10 cellular contexts compared by ENCODE assay signal in genomic region chr1:230186874-230187273, GRCh38.
DNase-seq lines count a peak whose midpoint lies in the region; ATAC-seq and TF ChIP-seq lines count a peak whose summit lies in the region.
"Had no signal": no experiment of that assay in that cellular context is flagged by ENCODE, and none has a peak within 500 bp of the region (broad histone marks: within the 10 kb centered on the region; RNA-seq: fewer than 3 reads in every experiment).

No MANE protein-coding gene starts in this region.

- no peak for TF ChIP-seq CTCF in lower leg skin (IDR thresholded peaks at IDR 0.05)
- no peak for TF ChIP-seq CTCF in brain microvascular endothelial cell (IDR thresholded peaks at IDR 0.05; ENCODE audit: low read depth, low read length, missing control alignments)
- no peak for TF ChIP-seq CTCF in heart right ventricle (IDR thresholded peaks at IDR 0.05)

- H3K27ac ChIP-seq in CD4-positive, alpha-beta memory T cell (ENCODE audit: low read depth, low read length), result no peak overlapping the region
- H3K27ac ChIP-seq in brain microvascular endothelial cell, result no peak overlapping the region
- peak overlapping the region in 1 of 10 donors; percentile 12 for H3K27ac ChIP-seq in heart right ventricle
- H3K27ac ChIP-seq: neutrophil had no signal

- peak overlapping the region in 5 of 7 donors; percentile 62 to 79 (median 69) for H3K27ac Mint-ChIP-seq in CD4-positive, alpha-beta memory T cell
- peak overlapping the region; percentile 87 for H3K27ac Mint-ChIP-seq in activated T-helper 17 cell treated with anti-CD3 and anti-CD28 coated beads, Interleukin-2, amount 50 U/mL, for 72 hours

- 80% methylated on average over 4 of the region's 4 CpGs for WGBS in lower leg skin, 2 donors
- 80 to 93% methylated on average over 4 of the region's 4 CpGs for WGBS in heart right ventricle, 2 donors

- in situ Hi-C loops in brain microvascular endothelial cell (cut with HindIII; ENCODE audit: low pct_ligation_motif_present, low sequenced_read_pairs), result no loop called here

- no peak for ATAC-seq in activated T-helper 17 cell treated with anti-CD3 and anti-CD28 coated beads, Interleukin-2, amount 50 U/mL, for 72 hours (replicated peaks)
- ATAC-seq in heart right ventricle, result no peak
- ATAC-seq in HG02970 (IDR thresholded peaks at IDR 0.05; ENCODE audit: low FRiP score, unreplicated experiment), result no peak

- H3K27me3 ChIP-seq in CD4-positive, alpha-beta memory T cell (ENCODE audit: insufficient read depth, low read length), result no peaks in the 10 kb centered on the region
- no peaks in the 10 kb centered on the region for H3K27me3 ChIP-seq in brain microvascular endothelial cell (replicated peaks)
- no peaks in the 10 kb centered on the region for H3K27me3 ChIP-seq in heart right ventricle
- H3K27me3 ChIP-seq: neutrophil had no signal

- no peaks in the 10 kb centered on the region for H3K9me3 ChIP-seq in CD4-positive, alpha-beta memory T cell (ENCODE audit: control insufficient read depth in 1 of 2, low read length in 2 of 2)
- H3K9me3 ChIP-seq in heart right ventricle, result no peaks in the 10 kb centered on the region
- H3K9me3 ChIP-seq: neutrophil had no signal

- H3K4me3 ChIP-seq in CD4-positive, alpha-beta memory T cell (ENCODE audit: low read length in 2 of 2), result no peak overlapping the region
- no peak overlapping the region for H3K4me3 ChIP-seq in Jurkat, Clone E6-1 (ENCODE audit: low read length)
- H3K4me3 ChIP-seq in lower leg skin (ENCODE audit: low read depth, poor library complexity, severe bottlenecking) (no peak overlapping the region), brain microvascular endothelial cell (ENCODE audit: low read depth, low read length) (no peak overlapping the region), heart right ventricle (no peak overlapping the region)

- peaks cover 28% of the 10 kb centered on the region for H3K4me1 ChIP-seq in CD4-positive, alpha-beta memory T cell (ENCODE audit: insufficient read depth, low read length)
- peaks cover 14 to 46% (median 29%) of the 10 kb centered on the region in 9 donors for H3K4me1 ChIP-seq in heart right ventricle

- CTCF ChIA-PET in CD4-positive, alpha-beta memory T cell (lab: Charles Lee; ENCODE audit: partially characterized antibody), result no interaction called here

- no peaks in the 10 kb centered on the region for H3K36me3 ChIP-seq in CD4-positive, alpha-beta memory T cell (ENCODE audit: insufficient read depth, low read length)
- no peaks in the 10 kb centered on the region for H3K36me3 ChIP-seq in brain microvascular endothelial cell (replicated peaks)
- H3K36me3 ChIP-seq in heart right ventricle, result peaks cover 0 to 7% (median 0%) of the 10 kb centered on the region in 9 donors
- H3K36me3 ChIP-seq: neutrophil had no signal

- peaks cover 0 to 6% (median 2%) of the 10 kb centered on the region in 8 donors for H3K9me3 Mint-ChIP-seq in CD4-positive, alpha-beta memory T cell
- no peaks in the 10 kb centered on the region for H3K9me3 Mint-ChIP-seq in activated T-helper 17 cell treated with anti-CD3 and anti-CD28 coated beads, Interleukin-2, amount 50 U/mL, for 72 hours

- H3K36me3 Mint-ChIP-seq in CD4-positive, alpha-beta memory T cell, result peaks cover 12 to 15% of the 10 kb centered on the region in 2 donors
- H3K36me3 Mint-ChIP-seq in activated T-helper 17 cell treated with anti-CD3 and anti-CD28 coated beads, Interleukin-2, amount 50 U/mL, for 72 hours (ENCODE audit: low read depth), result peaks cover 50% of the 10 kb centered on the region

- peaks cover 23 to 39% (median 31%) of the 10 kb centered on the region in 4 donors for H3K4me1 Mint-ChIP-seq in CD4-positive, alpha-beta memory T cell
- H3K4me1 Mint-ChIP-seq in activated T-helper 17 cell treated with anti-CD3 and anti-CD28 coated beads, Interleukin-2, amount 50 U/mL, for 72 hours, result peaks cover 30% of the 10 kb centered on the region

- POLR2A ChIA-PET in CD4-positive, alpha-beta memory T cell (lab: Charles Lee; ENCODE audit: partially characterized antibody), result no interaction called here

- peak in 2 of 5 donors; percentile 3 to 4 for DNase-seq in CD4-positive, alpha-beta memory T cell
- DNase-seq in Jurkat, Clone E6-1 (ENCODE audit: low read depth, low spot score), result peak; percentile 97
- peak; percentile 33 to 53 for DNase-seq in lower leg skin (ENCODE audit: low spot score in 2 of 2)
- DNase-seq in brain microvascular endothelial cell, result no peak
- DNase-seq in stimulated activated CD4-positive, alpha-beta T cell treated with anti-CD3 and anti-CD28 coated beads, Interleukin-2, amount 100 ng/mL, for 48 hours, result no peak
- DNase-seq in heart right ventricle, result no peak
- DNase-seq: central memory CD4-positive, alpha-beta T cell had no signal

- TF ChIP-seq POLR2A in lower leg skin (IDR thresholded peaks at IDR 0.05), result no peak

- H3K27me3 Mint-ChIP-seq in CD4-positive, alpha-beta memory T cell, result no peaks in the 10 kb centered on the region
- no peaks in the 10 kb centered on the region for H3K27me3 Mint-ChIP-seq in activated T-helper 17 cell treated with anti-CD3 and anti-CD28 coated beads, Interleukin-2, amount 50 U/mL, for 72 hours

- peak overlapping the region in 6 of 8 donors; percentile 28 to 74 (median 42) for H3K4me3 Mint-ChIP-seq in CD4-positive, alpha-beta memory T cell
- peak overlapping the region; percentile 56 for H3K4me3 Mint-ChIP-seq in activated T-helper 17 cell treated with anti-CD3 and anti-CD28 coated beads, Interleukin-2, amount 50 U/mL, for 72 hours

- intact Hi-C loops in CD4-positive, alpha-beta memory T cell (cut with micrococcal nuclease), result no loop called here
- intact Hi-C loops in lower leg skin (cut with DNase I; ENCODE audit: low total_unique reads), result no loop called here
- intact Hi-C loops in heart right ventricle (cut with DNase I), result no loop called here

Comparison
In these comparisons a context has a peak if more than half of its experiments do, and no peak if none do; other contexts are left out.
1. DNase-seq: peak in Jurkat, Clone E6-1 (single experiment) and lower leg skin (2 of 2); none in brain microvascular endothelial cell (single experiment), stimulated activated CD4-positive, alpha-beta T cell treated with anti-CD3 and anti-CD28 coated beads, Interleukin-2, amount 100 ng/mL, for 48 hours (0 of 2) and heart right ventricle (0 of 2).